ENCODE assay signal across 27 cellular contexts in genomic region chr7:50851891-50852290, GRCh38.
A peak's percentile ranks its signal among the peaks of the same experiment; 100 is the strongest.
DNase-seq lines count a peak whose midpoint lies in the region; ATAC-seq, FAIRE-seq and TF ChIP-seq lines count a peak whose summit lies in the region.
"Had no signal": no experiment of that assay in that cellular context is flagged by ENCODE, and none has a peak within 500 bp of the region (broad histone marks: within the 10 kb centered on the region; RNA-seq: fewer than 3 reads in every experiment).

No MANE protein-coding gene starts in this region.

- no peaks in the 10 kb centered on the region for H4K20me1 ChIP-seq in GM23248 (ENCODE audit: insufficient read depth)
- no peaks in the 10 kb centered on the region for H4K20me1 ChIP-seq in osteoblast (ENCODE audit: insufficient read depth, low read length)

- intact Hi-C loops in sciatic nerve (cut with DNase I) = no loop called here

- H3K4me3 ChIP-seq in GM23248 (no peak overlapping the region), osteoblast (ENCODE audit: insufficient read depth, low read length) (no peak overlapping the region)
- H3K4me3 ChIP-seq: adrenal gland, GM12878, GM23338, lower lobe of right lung, PC-9, tibial artery had no signal

- TF ChIP-seq CTCF in osteoblast (IDR thresholded peaks at IDR 0.05; ENCODE audit: extremely low read depth, low read depth, low read length) = no peak

- H3K27ac ChIP-seq in GM23248 (0 out of 2 replicates have a peak overlapping the region, but pooled peaks have one; percentile 14), osteoblast (ENCODE audit: low read depth, low read length) (peak overlapping the region; percentile 80)
- H3K27ac ChIP-seq: adrenal gland, HL-60, lower lobe of right lung, PC-9, tibial artery had no signal

- H3K36me3 ChIP-seq in GM23248 (ENCODE audit: low read depth) (no peaks in the 10 kb centered on the region), osteoblast (ENCODE audit: insufficient read depth, low read length) (no peaks in the 10 kb centered on the region)
- H3K36me3 ChIP-seq: adrenal gland, lower lobe of right lung, tibial artery had no signal

- H3K79me2 ChIP-seq in GM23248 (ENCODE audit: insufficient read depth) = no peaks in the 10 kb centered on the region
- no peaks in the 10 kb centered on the region for H3K79me2 ChIP-seq in osteoblast (ENCODE audit: insufficient read depth, low read length)

- H3K27me3 ChIP-seq in GM23248 (replicated peaks; ENCODE audit: insufficient read depth) = no peaks in the 10 kb centered on the region
- no peaks in the 10 kb centered on the region for H3K27me3 ChIP-seq in osteoblast (ENCODE audit: insufficient read depth, low read length)
- H3K27me3 ChIP-seq: adrenal gland, tibial artery had no signal

- H3K9me3 ChIP-seq in GM23248 (ENCODE audit: low read depth) (no peaks in the 10 kb centered on the region), osteoblast (ENCODE audit: low read depth, low read length) (no peaks in the 10 kb centered on the region)
- H3K9me3 ChIP-seq: adrenal gland, lower lobe of right lung, tibial artery had no signal

- no peak for ATAC-seq in sciatic nerve
- no peak for ATAC-seq in GM21576 (IDR thresholded peaks at IDR 0.05; ENCODE audit: unreplicated experiment)
- ATAC-seq: GM12878, GM23338, lower lobe of right lung, natural killer cell had no signal

- H3K9ac ChIP-seq in GM23248 = no peak overlapping the region

- H3K9me2 ChIP-seq in GM23248 (ENCODE audit: insufficient read depth) = no peaks in the 10 kb centered on the region

- no peaks in the 10 kb centered on the region for H3F3A ChIP-seq in GM23248 (ENCODE audit: insufficient read depth)

- 68% methylated on average over 6 of the region's 6 CpGs for WGBS in GM23248 (ENCODE audit: low coverage in 1 of 2, low lambda C conversion rate in 2 of 2, missing lambda C conversion rate in 2 of 2), 2 experiments

- H3K4me1 ChIP-seq in GM23248 (ENCODE audit: insufficient read depth) (peaks cover 11% of the 10 kb centered on the region), osteoblast (ENCODE audit: insufficient read depth, low read length) (peaks cover 15% of the 10 kb centered on the region)
- H3K4me1 ChIP-seq: adrenal gland, lower lobe of right lung, tibial artery had no signal

- in situ Hi-C loops in GM23248 (cut with MboI) = no loop called here

- H2AFZ ChIP-seq in GM23248 (no peak overlapping the region), osteoblast (ENCODE audit: low read length) (peak overlapping the region; percentile 62)
- H2AFZ ChIP-seq: GM23338, PC-9 had no signal

- DNase-seq in NCI-H2196 (lab: John Stamatoyannopoulos, UW; ENCODE audit: unreplicated experiment) (peak; percentile 7), NCI-H2196 treated with DMSO at 0.1 percent for 48 hours (lab: John Stamatoyannopoulos, UW; ENCODE audit: unreplicated experiment) (no peak), GM23248 (no peak), RCC 7860 (ENCODE audit: low spot score) (peak; percentile 74), osteoblast (ENCODE audit: insufficient read length, low spot score, missing footprints) (no peak), sciatic nerve (ENCODE audit: low spot score) (no peak), GM03348 (ENCODE audit: low spot score) (no peak)
- DNase-seq: activated CD4-positive, CD25-positive, alpha-beta regulatory T cell; activated naive CD4-positive, alpha-beta T cell treated with anti-CD3 and anti-CD28 coated beads for 36 hours; adrenal gland; CD8-positive, alpha-beta memory T cell; Kasumi-1; lower lobe of right lung; natural killer cell; NCI-H1436; NCI-H2171; NCI-H774; PC-9; stimulated activated CD4-positive, alpha-beta T cell treated with anti-CD3 and anti-CD28 coated beads, Interleukin-2, amount 100 ng/mL, for 24 hours; T-helper 1 cell had no signal

- no peak for FAIRE-seq in RCC 7860 (lab: Jason Lieb, UNC)
- FAIRE-seq: endothelial cell of umbilical vein, GM12878, islet of Langerhans had no signal

- no peak overlapping the region for H3K4me2 ChIP-seq in GM23248 (ENCODE audit: unreplicated experiment)
- peak overlapping the region; percentile 42 for H3K4me2 ChIP-seq in osteoblast (ENCODE audit: insufficient read depth, low read length)
- H3K4me2 ChIP-seq: GM23338, PC-9 had no signal

Comparison
In these comparisons a context has a peak if more than half of its experiments do, and no peak if none do; other contexts are left out.
1. DNase-seq: peak in NCI-H2196 (single experiment) and RCC 7860 (single experiment); none in NCI-H2196 treated with DMSO at 0.1 percent for 48 hours (single experiment), GM23248 (single experiment), osteoblast (single experiment), sciatic nerve (single experiment) and GM03348 (single experiment).